In the genomic region with DNA sequence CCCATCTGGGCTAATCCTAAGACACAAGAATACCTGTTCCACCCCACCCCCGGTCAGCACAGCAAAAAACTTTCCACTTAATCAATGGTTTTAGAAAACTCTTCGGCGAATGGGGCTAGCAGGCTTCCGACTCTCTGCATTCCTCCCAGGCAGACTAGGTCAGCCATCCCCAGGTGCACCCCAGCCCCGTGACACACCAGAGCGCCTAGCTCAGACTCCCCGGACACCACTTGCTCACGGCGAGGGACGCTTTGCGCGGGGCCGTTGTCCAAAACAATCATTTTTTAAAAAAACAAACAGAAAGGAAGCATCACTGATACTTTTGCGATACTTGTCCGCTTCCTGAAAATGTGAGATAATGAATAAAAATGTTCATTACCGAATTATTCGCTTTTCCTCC, we compare ENCODE assay signal across 23 cellular contexts.
A peak's percentile ranks its signal among the peaks of the same experiment; 100 is the strongest.
DNase-seq lines count a peak whose midpoint lies in the region; TF ChIP-seq lines count a peak whose summit lies in the region.
"Had no signal": no experiment of that assay in that cellular context is flagged by ENCODE, and none has a peak within 500 bp of the region (broad histone marks: within the 10 kb centered on the region; RNA-seq: fewer than 3 reads in every experiment).

No MANE protein-coding gene starts in this region.

- H3K4me2 ChIP-seq in osteoblast (ENCODE audit: insufficient read depth, low read length): no peak overlapping the region

- peak overlapping the region; percentile 26 for H3K4me3 Mint-ChIP-seq in T-helper 1 cell treated with Interleukin-12 subunit alpha and Interleukin-12 subunit beta and Interleukin-4 antibody, amounts not matched to agents 30 μg/mL and 1 μg/mL, for 36 hours
- H3K4me3 Mint-ChIP-seq in activated CD4-positive, alpha-beta memory T cell treated with anti-CD3 and anti-CD28 coated beads, Interleukin-2, amount 10 ng/mL, durations not matched to agents 7 days and 5 days: peak overlapping the region; percentile 8
- H3K4me3 Mint-ChIP-seq: B cell; HFFc6; stimulated activated naive B cell treated with anti-CD40 and anti-IgM and Interleukin-4, amounts not matched to agents 10 μg/mL and 1 μg/mL and 100 μg/mL, for 72 hours had no signal

- peaks cover 96% of the 10 kb centered on the region for H3K4me1 ChIP-seq in A673 (ENCODE audit: insufficient read depth, low read length, poor library complexity, severe bottlenecking)
- H3K4me1 ChIP-seq in effector memory CD4-positive, alpha-beta T cell (ENCODE audit: control insufficient read depth, insufficient read depth, low read length, poor library complexity, severe bottlenecking): peaks cover 94% of the 10 kb centered on the region
- no peaks in the 10 kb centered on the region for H3K4me1 ChIP-seq in osteoblast (ENCODE audit: insufficient read depth, low read length)
- H3K4me1 ChIP-seq: adrenal gland had no signal

- no peaks in the 10 kb centered on the region for H3K9me3 Mint-ChIP-seq in T-helper 1 cell treated with Interleukin-12 subunit alpha and Interleukin-12 subunit beta and Interleukin-4 antibody, amounts not matched to agents 30 μg/mL and 1 μg/mL, for 36 hours
- H3K9me3 Mint-ChIP-seq in activated CD4-positive, alpha-beta memory T cell treated with anti-CD3 and anti-CD28 coated beads, Interleukin-2, amount 10 ng/mL, durations not matched to agents 7 days and 5 days: no peaks in the 10 kb centered on the region
- H3K9me3 Mint-ChIP-seq: stimulated activated naive B cell treated with anti-CD40 and anti-IgM and Interleukin-4, amounts not matched to agents 10 μg/mL and 1 μg/mL and 100 μg/mL, for 72 hours had no signal

- H3K27me3 ChIP-seq in A673 (replicated peaks; ENCODE audit: insufficient read depth, low read depth, low read length, poor library complexity) (no peaks in the 10 kb centered on the region), osteoblast (ENCODE audit: insufficient read depth, low read length) (no peaks in the 10 kb centered on the region)
- no peaks in the 10 kb centered on the region for H3K27me3 ChIP-seq in effector memory CD4-positive, alpha-beta T cell (replicated peaks; ENCODE audit: control insufficient read depth, insufficient read depth, low read length, poor library complexity, severe bottlenecking)
- H3K27me3 ChIP-seq: adrenal gland, gastroesophageal sphincter, tibial nerve had no signal

- H3K36me3 Mint-ChIP-seq in T-helper 1 cell treated with Interleukin-12 subunit alpha and Interleukin-12 subunit beta and Interleukin-4 antibody, amounts not matched to agents 30 μg/mL and 1 μg/mL, for 36 hours (ENCODE audit: low read depth): peaks cover 45% of the 10 kb centered on the region
- peaks cover 69% of the 10 kb centered on the region for H3K36me3 Mint-ChIP-seq in activated CD4-positive, alpha-beta memory T cell treated with anti-CD3 and anti-CD28 coated beads, Interleukin-2, amount 10 ng/mL, durations not matched to agents 7 days and 5 days (ENCODE audit: low read depth)
- H3K36me3 Mint-ChIP-seq: stimulated activated naive B cell treated with anti-CD40 and anti-IgM and Interleukin-4, amounts not matched to agents 10 μg/mL and 1 μg/mL and 100 μg/mL, for 72 hours had no signal

- POLR2A ChIA-PET in A673 (lab: Charles Lee; ENCODE audit: low non-redundant PET): no interaction called here
- POLR2A ChIA-PET in activated CD4-positive, alpha-beta memory T cell treated with anti-CD3 and anti-CD28 coated beads, Interleukin-2, amount 10 ng/mL, durations not matched to agents 7 days and 5 days (lab: Charles Lee): interaction anchor here (1.1 kb wide), 1 partner anchor 42 kb away, joined by 3 read pairs; no protein-coding TSS in a partner anchor

- CTCF ChIA-PET in A673 (lab: Charles Lee): interaction anchor here (0.9 kb wide), 1 partner anchor 1937 kb away, joined by 5 read pairs; no protein-coding TSS in a partner anchor
- CTCF ChIA-PET in activated CD4-positive, alpha-beta memory T cell treated with anti-CD3 and anti-CD28 coated beads, Interleukin-2, amount 10 ng/mL, durations not matched to agents 7 days and 5 days (lab: Charles Lee): interaction anchor here (1.2 to 1.9 kb wide), 2 partner anchors 10 to 16 kb away, joined by 3 to 7 read pairs; no protein-coding TSS in a partner anchor

- no peaks in the 10 kb centered on the region for H3K79me2 ChIP-seq in osteoblast (ENCODE audit: insufficient read depth, low read length)

- H3K9me3 ChIP-seq in A673 (ENCODE audit: low read depth, low read length, poor library complexity, severe bottlenecking) (no peaks in the 10 kb centered on the region), osteoblast (ENCODE audit: low read depth, low read length) (no peaks in the 10 kb centered on the region)
- no peaks in the 10 kb centered on the region for H3K9me3 ChIP-seq in effector memory CD4-positive, alpha-beta T cell (ENCODE audit: control insufficient read depth, low read length)
- H3K9me3 ChIP-seq: adrenal gland, gastroesophageal sphincter, tibial nerve had no signal

- H2AFZ ChIP-seq in osteoblast (ENCODE audit: low read length): no peak overlapping the region

- peaks cover 81% of the 10 kb centered on the region for H3K4me1 Mint-ChIP-seq in T-helper 1 cell treated with Interleukin-12 subunit alpha and Interleukin-12 subunit beta and Interleukin-4 antibody, amounts not matched to agents 30 μg/mL and 1 μg/mL, for 36 hours (ENCODE audit: low read depth)
- peaks cover 99% of the 10 kb centered on the region for H3K4me1 Mint-ChIP-seq in activated CD4-positive, alpha-beta memory T cell treated with anti-CD3 and anti-CD28 coated beads, Interleukin-2, amount 10 ng/mL, durations not matched to agents 7 days and 5 days
- H3K4me1 Mint-ChIP-seq: B cell; stimulated activated naive B cell treated with anti-CD40 and anti-IgM and Interleukin-4, amounts not matched to agents 10 μg/mL and 1 μg/mL and 100 μg/mL, for 72 hours had no signal

- peak overlapping the region; percentile 38 for H3K27ac Mint-ChIP-seq in T-helper 1 cell treated with Interleukin-12 subunit alpha and Interleukin-12 subunit beta and Interleukin-4 antibody, amounts not matched to agents 30 μg/mL and 1 μg/mL, for 36 hours
- peak overlapping the region; percentile 63 for H3K27ac Mint-ChIP-seq in activated CD4-positive, alpha-beta memory T cell treated with anti-CD3 and anti-CD28 coated beads, Interleukin-2, amount 10 ng/mL, durations not matched to agents 7 days and 5 days
- H3K27ac Mint-ChIP-seq: B cell; HFFc6; stimulated activated naive B cell treated with anti-CD40 and anti-IgM and Interleukin-4, amounts not matched to agents 10 μg/mL and 1 μg/mL and 100 μg/mL, for 72 hours had no signal

- BruUV-seq in A673 (replicated peaks; lab: Mats Ljungman, UMichigan): no TSS peak

- H3K36me3 ChIP-seq in A673 (ENCODE audit: insufficient read depth, low read length, poor library complexity, severe bottlenecking) (peaks cover 47% of the 10 kb centered on the region), osteoblast (ENCODE audit: insufficient read depth, low read length) (no peaks in the 10 kb centered on the region)
- H3K36me3 ChIP-seq in effector memory CD4-positive, alpha-beta T cell (ENCODE audit: control insufficient read depth, insufficient read depth, low read length): peaks cover 28% of the 10 kb centered on the region
- H3K36me3 ChIP-seq: adrenal gland, gastroesophageal sphincter, tibial nerve had no signal

- no peaks in the 10 kb centered on the region for H4K20me1 ChIP-seq in osteoblast (ENCODE audit: insufficient read depth, low read length)

- no peaks in the 10 kb centered on the region for H3K27me3 Mint-ChIP-seq in T-helper 1 cell treated with Interleukin-12 subunit alpha and Interleukin-12 subunit beta and Interleukin-4 antibody, amounts not matched to agents 30 μg/mL and 1 μg/mL, for 36 hours (ENCODE audit: low read depth)
- no peaks in the 10 kb centered on the region for H3K27me3 Mint-ChIP-seq in activated CD4-positive, alpha-beta memory T cell treated with anti-CD3 and anti-CD28 coated beads, Interleukin-2, amount 10 ng/mL, durations not matched to agents 7 days and 5 days
- H3K27me3 Mint-ChIP-seq: B cell had no signal

- intact Hi-C loops in A673 (cut with micrococcal nuclease; ENCODE audit: unreplicated experiment): loop anchor here (5.0 kb wide), 1 partner anchor 69 kb away; no protein-coding TSS in a partner anchor

- peak overlapping the region; percentile 51 for H3K27ac ChIP-seq in A673 (ENCODE audit: low read depth, low read length, poor library complexity, severe bottlenecking)
- H3K27ac ChIP-seq in effector memory CD4-positive, alpha-beta T cell (ENCODE audit: insufficient read depth, low read length, poor library complexity, severe bottlenecking): peak overlapping the region; percentile 88
- H3K27ac ChIP-seq in osteoblast (ENCODE audit: low read depth, low read length): no peak overlapping the region
- H3K27ac ChIP-seq: 22Rv1, adrenal gland, coronary artery, gastroesophageal sphincter, skin epidermis, tibial nerve had no signal

- no peak for TF ChIP-seq CTCF in A673 (conservative IDR thresholded peaks at IDR 0.05; ENCODE audit: low read depth, low read length)
- TF ChIP-seq CTCF in osteoblast (IDR thresholded peaks at IDR 0.05; ENCODE audit: extremely low read depth, low read depth, low read length): no peak

- DNase-seq in T-helper 1 cell (no peak), A673 (ENCODE audit: low spot score) (no peak), MV-4-11 (lab: John Stamatoyannopoulos, UW) (no peak), A172 (ENCODE audit: low spot score) (no peak), osteoblast (ENCODE audit: insufficient read length, low spot score, missing footprints) (no peak)
- no peak for DNase-seq in activated CD4-positive, alpha-beta memory T cell treated with anti-CD3 and anti-CD28 coated beads, Interleukin-2, amount 10 ng/mL, durations not matched to agents 7 days and 5 days
- DNase-seq in effector memory CD4-positive, alpha-beta T cell: no peak
- DNase-seq: activated CD4-positive, CD25-positive, alpha-beta regulatory T cell treated with anti-CD3 and anti-CD28 coated beads, Interleukin-2, amount 50 U/mL, for 72 hours; adrenal gland; EL; HFFc6; Kasumi-1; NCI-H187; RPMI8226; stimulated activated CD4-positive, alpha-beta T cell treated with anti-CD3 and anti-CD28 coated beads, Interleukin-2, amount 100 ng/mL, for 24 hours; stimulated activated naive B cell treated with anti-CD40 and anti-IgM and Interleukin-4, amounts not matched to agents 10 μg/mL and 1 μg/mL and 100 μg/mL, for 72 hours had no signal

- H3K4me3 ChIP-seq in A673 (ENCODE audit: low read depth, low read length, poor library complexity, severe bottlenecking) (no peak overlapping the region), osteoblast (ENCODE audit: insufficient read depth, low read length) (no peak overlapping the region)
- H3K4me3 ChIP-seq in effector memory CD4-positive, alpha-beta T cell (ENCODE audit: insufficient read depth, low read depth, low read length, poor library complexity, severe bottlenecking): no peak overlapping the region
- H3K4me3 ChIP-seq: adrenal gland, coronary artery, gastroesophageal sphincter, skin epidermis, tibial nerve had no signal
